In the genomic region with DNA sequence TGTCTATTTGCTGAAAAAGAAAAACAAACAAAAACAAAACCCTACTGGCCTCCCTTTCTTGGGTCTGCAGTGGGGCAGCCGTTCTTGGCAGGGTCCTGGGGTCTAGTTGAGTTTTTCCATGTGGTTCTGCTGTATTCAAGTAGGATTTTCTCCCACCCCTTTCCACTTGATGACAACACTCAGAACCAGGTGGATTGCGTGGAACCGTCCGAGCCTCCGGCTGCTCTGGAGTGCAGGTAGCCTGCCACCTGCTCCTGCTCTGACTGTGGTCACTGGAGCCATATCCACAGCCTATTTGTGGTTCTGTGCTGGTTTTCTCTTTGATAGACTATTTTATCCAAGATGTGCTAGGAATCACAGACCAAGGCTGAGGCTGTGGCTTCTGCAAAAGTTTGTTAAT, we compare ENCODE assay signal across 17 cellular contexts.
"Had no signal": no experiment of that assay in that cellular context is flagged by ENCODE, and none has a peak within 500 bp of the region (broad histone marks: within the 10 kb centered on the region; RNA-seq: fewer than 3 reads in every experiment).

No MANE protein-coding gene starts in this region.

- ATAC-seq: activated CD4-positive, alpha-beta T cell treated with anti-CD3 and anti-CD28 coated beads for 36 hours; gastroesophageal sphincter; stimulated activated naive CD8-positive, alpha-beta T cell treated with anti-CD3 and anti-CD28 coated beads, Interleukin-15, Interleukin-2, amounts not matched to agents 100 U/mL and 50 U/mL, for 24 hours had no signal

- H3K4me3 Mint-ChIP-seq: activated B cell treated with CpG ODN at 0.5 μM for 24 hours; activated CD4-positive, alpha-beta T cell treated with anti-CD3 and anti-CD28 coated beads for 36 hours; T-helper 1 cell treated with Interleukin-12 subunit alpha and Interleukin-12 subunit beta and Interleukin-4 antibody, amounts not matched to agents 30 μg/mL and 1 μg/mL, for 36 hours had no signal

- H3K27me3 ChIP-seq: gastroesophageal sphincter, tibial artery had no signal

- H3K27ac Mint-ChIP-seq: activated B cell treated with CpG ODN at 0.5 μM for 24 hours; activated CD4-positive, alpha-beta T cell treated with anti-CD3 and anti-CD28 coated beads for 36 hours; activated naive CD4-positive, alpha-beta T cell treated with anti-CD3 and anti-CD28 coated beads, Interleukin-2, amount 10 ng/mL, durations not matched to agents 7 days and 5 days; T-helper 1 cell treated with Interleukin-12 subunit alpha and Interleukin-12 subunit beta and Interleukin-4 antibody, amounts not matched to agents 30 μg/mL and 1 μg/mL, for 36 hours had no signal

- DNase-seq: activated B cell treated with CpG ODN at 0.5 μM for 24 hours; activated CD4-positive, alpha-beta T cell treated with anti-CD3 and anti-CD28 coated beads for 36 hours; activated CD4-positive, alpha-beta T cell treated with anti-CD3 and anti-CD28 coated beads, Interleukin-2, amount 50 U/mL, for 4 hours; activated naive CD4-positive, alpha-beta T cell treated with anti-CD3 and anti-CD28 coated beads, Interleukin-2, amount 10 ng/mL, durations not matched to agents 7 days and 5 days; activated T-cell treated with anti-CD3 and anti-CD28 coated beads, Interleukin-2, amount 50 U/mL, for 48 hours; hypothalamus; mesendoderm; occipital lobe; stimulated activated CD4-positive, alpha-beta T cell treated with anti-CD3 and anti-CD28 coated beads, Interleukin-4, amount 100 ng/mL, for 4 hours; stimulated activated naive CD8-positive, alpha-beta T cell treated with anti-CD3 and anti-CD28 coated beads, Interleukin-15, Interleukin-2, amounts not matched to agents 100 U/mL and 50 U/mL, for 24 hours had no signal

- H3K36me3 Mint-ChIP-seq: activated naive CD4-positive, alpha-beta T cell treated with anti-CD3 and anti-CD28 coated beads, Interleukin-2, amount 10 ng/mL, durations not matched to agents 7 days and 5 days; naive B cell had no signal

- FAIRE-seq: urothelium cell line had no signal

- H3K27ac ChIP-seq: coronary artery, epithelial cell of prostate, gastroesophageal sphincter, tibial artery had no signal

- H3K4me1 ChIP-seq: gastroesophageal sphincter had no signal

- H3K9me3 ChIP-seq: tibial artery had no signal

- H3K36me3 ChIP-seq: gastroesophageal sphincter, tibial artery had no signal

- H3K27me3 Mint-ChIP-seq: activated CD4-positive, alpha-beta T cell treated with anti-CD3 and anti-CD28 coated beads for 36 hours had no signal

- H3K4me3 ChIP-seq: coronary artery, gastroesophageal sphincter, tibial artery had no signal

- H3K9me3 Mint-ChIP-seq: activated naive CD4-positive, alpha-beta T cell treated with anti-CD3 and anti-CD28 coated beads, Interleukin-2, amount 10 ng/mL, durations not matched to agents 7 days and 5 days; T-helper 1 cell treated with Interleukin-12 subunit alpha and Interleukin-12 subunit beta and Interleukin-4 antibody, amounts not matched to agents 30 μg/mL and 1 μg/mL, for 36 hours had no signal
